In genomic region chr12:28527631-28528249, GRCh38 we compare ENCODE assay signal across 28 cellular contexts.
"Had no signal": no experiment of that assay in that cellular context is flagged by ENCODE, and none has a peak within 500 bp of the region (broad histone marks: within the 10 kb centered on the region; RNA-seq: fewer than 3 reads in every experiment).

No MANE protein-coding gene starts in this region.

- H3K27ac Mint-ChIP-seq: activated B cell treated with CpG ODN at 0.5 μM for 24 hours; activated CD8-positive, alpha-beta T cell treated with anti-CD3 and anti-CD28 coated beads for 36 hours; activated naive CD8-positive, alpha-beta T cell treated with anti-CD3 and anti-CD28 coated beads for 36 hours; dendritic cell treated with granulocyte-macrophage colony-stimulating factor and Interleukin-4, amounts not matched to agents 40 ng/mL and 50 ng/mL, for 4 days; mesothelial cell of epicardium; naive thymus-derived CD8-positive, alpha-beta T cell; stimulated activated effector memory CD8-positive, alpha-beta T cell treated with anti-CD3 and anti-CD28 coated beads, Interleukin-12 subunit alpha, Interleukin-12 subunit beta, amount 100 ng/mL, for 72 hours; stimulated activated naive CD8-positive, alpha-beta T cell treated with anti-CD3 and anti-CD28 coated beads, Interleukin-15, Interleukin-2, amounts not matched to agents 100 ng/mL and 50 ng/mL, for 24 hours had no signal

- H3K27ac ChIP-seq: ascending aorta, brain microvascular endothelial cell, epithelial cell of prostate, gastrocnemius medialis, parathyroid adenoma, psoas muscle, sigmoid colon, thoracic aorta, uterus had no signal

- H3K36me3 Mint-ChIP-seq: stimulated activated effector memory CD8-positive, alpha-beta T cell treated with anti-CD3 and anti-CD28 coated beads, Interleukin-12 subunit alpha, Interleukin-12 subunit beta, amount 100 ng/mL, for 72 hours had no signal

- H3K4me3 Mint-ChIP-seq: activated B cell treated with CpG ODN at 0.5 μM for 24 hours; activated CD8-positive, alpha-beta T cell treated with anti-CD3 and anti-CD28 coated beads for 36 hours; activated naive CD8-positive, alpha-beta T cell treated with anti-CD3 and anti-CD28 coated beads for 36 hours; dendritic cell treated with granulocyte-macrophage colony-stimulating factor and Interleukin-4, amounts not matched to agents 40 ng/mL and 50 ng/mL, for 4 days; mesothelial cell of epicardium; neural crest cell; stimulated activated effector memory CD8-positive, alpha-beta T cell treated with anti-CD3 and anti-CD28 coated beads, Interleukin-12 subunit alpha, Interleukin-12 subunit beta, amount 100 ng/mL, for 72 hours; stimulated activated naive CD8-positive, alpha-beta T cell treated with anti-CD3 and anti-CD28 coated beads, Interleukin-15, Interleukin-2, amounts not matched to agents 100 ng/mL and 50 ng/mL, for 24 hours had no signal

- DNase-seq: activated B cell treated with CpG ODN at 0.5 μM for 24 hours; activated CD4-positive, alpha-beta T cell treated with anti-CD3 and anti-CD28 coated beads, Interleukin-2, amount 50 U/mL, for 1 hour; activated CD8-positive, alpha-beta T cell treated with anti-CD3 and anti-CD28 coated beads for 36 hours; activated naive CD4-positive, alpha-beta T cell; activated naive CD8-positive, alpha-beta T cell treated with anti-CD3 and anti-CD28 coated beads for 36 hours; activated T-cell treated with anti-CD3 and anti-CD28 coated beads, Interleukin-2, amount 50 U/mL, for 48 hours; brain microvascular endothelial cell; caudate nucleus; gastrocnemius medialis; glutamatergic neuron; naive thymus-derived CD8-positive, alpha-beta T cell; occipital lobe; psoas muscle; sigmoid colon; small intestine; stimulated activated CD4-positive, alpha-beta T cell treated with anti-CD3 and anti-CD28 coated beads, Interleukin-4, amount 100 ng/mL, for 24 hours; T-helper 2 cell; trophoblast cell; uterus had no signal

- H3K4me1 Mint-ChIP-seq: activated B cell treated with CpG ODN at 0.5 μM for 24 hours; activated naive CD8-positive, alpha-beta T cell treated with anti-CD3 and anti-CD28 coated beads for 36 hours; mesothelial cell of epicardium; neural crest cell had no signal

- ATAC-seq: activated CD8-positive, alpha-beta T cell treated with anti-CD3 and anti-CD28 coated beads for 36 hours; gastrocnemius medialis; naive thymus-derived CD8-positive, alpha-beta T cell; psoas muscle; stimulated activated effector memory CD8-positive, alpha-beta T cell treated with anti-CD3 and anti-CD28 coated beads, Interleukin-12 subunit alpha, Interleukin-12 subunit beta, amount 100 ng/mL, for 72 hours had no signal

- H3K27me3 ChIP-seq: ascending aorta, brain microvascular endothelial cell, gastrocnemius medialis, sigmoid colon, uterus had no signal

- H3K4me1 ChIP-seq: ascending aorta, gastrocnemius medialis, parathyroid adenoma, psoas muscle, sigmoid colon had no signal

- H3K27me3 Mint-ChIP-seq: activated B cell treated with CpG ODN at 0.5 μM for 24 hours; activated CD8-positive, alpha-beta T cell treated with anti-CD3 and anti-CD28 coated beads for 36 hours; activated naive CD8-positive, alpha-beta T cell treated with anti-CD3 and anti-CD28 coated beads for 36 hours; dendritic cell treated with granulocyte-macrophage colony-stimulating factor and Interleukin-4, amounts not matched to agents 40 ng/mL and 50 ng/mL, for 4 days; naive thymus-derived CD8-positive, alpha-beta T cell; stimulated activated naive CD8-positive, alpha-beta T cell treated with anti-CD3 and anti-CD28 coated beads, Interleukin-15, Interleukin-2, amounts not matched to agents 100 ng/mL and 50 ng/mL, for 24 hours had no signal
